8 cellular contexts compared by ENCODE assay signal in genomic region chrX:139209342-139209741, GRCh38.
"Had no signal": no experiment of that assay in that cellular context is flagged by ENCODE, and none has a peak within 500 bp of the region (broad histone marks: within the 10 kb centered on the region; RNA-seq: fewer than 3 reads in every experiment).

No MANE protein-coding gene starts in this region.

- H3K4me3 ChIP-seq: GM12878 had no signal

- ATAC-seq: GM12878 had no signal

- DNase-seq: GDM1, GF-D8 had no signal

- FAIRE-seq: G401.6, GM12878, GM12891, GM12892, GM18507, GM19239 had no signal
